ENCODE assay signal across 2 cellular contexts in the genomic region with DNA sequence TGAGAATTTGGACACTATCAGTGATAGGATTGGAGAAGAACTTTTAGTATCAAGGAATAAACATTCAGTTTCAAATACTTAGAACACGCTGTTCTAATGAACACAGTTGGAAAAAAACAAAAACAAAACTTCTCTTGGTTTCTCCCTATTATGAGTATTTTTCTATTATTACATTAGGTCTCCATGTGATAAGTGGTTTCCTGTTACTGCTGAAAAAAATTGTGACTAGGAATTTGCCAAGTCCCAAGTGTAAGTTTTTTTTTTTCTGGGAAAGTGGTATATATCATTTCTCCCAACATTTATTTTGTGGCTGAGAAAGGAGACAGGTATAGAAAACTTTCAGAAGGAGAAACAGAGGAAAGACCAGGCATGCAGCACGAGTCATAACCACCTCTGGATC.
TF ChIP-seq lines count a peak whose summit lies in the region.

No MANE protein-coding gene starts in this region.

TF ChIP-seq in endothelial cell of umbilical vein, 7 proteins besides CTCF, POLR2A, EP300 and RAD21 (continued from another document):
- TF ChIP-seq, protein P1, sequence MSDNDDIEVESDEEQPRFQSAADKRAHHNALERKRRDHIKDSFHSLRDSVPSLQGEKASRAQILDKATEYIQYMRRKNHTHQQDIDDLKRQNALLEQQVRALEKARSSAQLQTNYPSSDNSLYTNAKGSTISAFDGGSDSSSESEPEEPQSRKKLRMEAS (IDR thresholded peaks at IDR 0.05; ENCODE audit: insufficient read depth, insufficient read length): no peak
- TF ChIP-seq EZH2 (IDR thresholded peaks at IDR 0.05; ENCODE audit: borderline replicate concordance, low read depth, low read length, severe bottlenecking) (no peak), GATA2 (IDR thresholded peaks at IDR 0.05; ENCODE audit: insufficient read depth, insufficient read length, low read depth, low read length) (no peak), MYC (IDR thresholded peaks at IDR 0.05; ENCODE audit: low read depth, low read length) (no peak), POLR2AphosphoS5 (IDR thresholded peaks at IDR 0.05; ENCODE audit: insufficient read depth, low read depth, low read length) (no peak), JUN (IDR thresholded peaks at IDR 0.05; ENCODE audit: borderline replicate concordance, insufficient read depth, insufficient read length, low read depth) (no peak)

TF ChIP-seq in WTC11, 78 proteins besides CTCF, POLR2A, EP300 and RAD21 (continued from another document):
- TF ChIP-seq, protein P2, sequence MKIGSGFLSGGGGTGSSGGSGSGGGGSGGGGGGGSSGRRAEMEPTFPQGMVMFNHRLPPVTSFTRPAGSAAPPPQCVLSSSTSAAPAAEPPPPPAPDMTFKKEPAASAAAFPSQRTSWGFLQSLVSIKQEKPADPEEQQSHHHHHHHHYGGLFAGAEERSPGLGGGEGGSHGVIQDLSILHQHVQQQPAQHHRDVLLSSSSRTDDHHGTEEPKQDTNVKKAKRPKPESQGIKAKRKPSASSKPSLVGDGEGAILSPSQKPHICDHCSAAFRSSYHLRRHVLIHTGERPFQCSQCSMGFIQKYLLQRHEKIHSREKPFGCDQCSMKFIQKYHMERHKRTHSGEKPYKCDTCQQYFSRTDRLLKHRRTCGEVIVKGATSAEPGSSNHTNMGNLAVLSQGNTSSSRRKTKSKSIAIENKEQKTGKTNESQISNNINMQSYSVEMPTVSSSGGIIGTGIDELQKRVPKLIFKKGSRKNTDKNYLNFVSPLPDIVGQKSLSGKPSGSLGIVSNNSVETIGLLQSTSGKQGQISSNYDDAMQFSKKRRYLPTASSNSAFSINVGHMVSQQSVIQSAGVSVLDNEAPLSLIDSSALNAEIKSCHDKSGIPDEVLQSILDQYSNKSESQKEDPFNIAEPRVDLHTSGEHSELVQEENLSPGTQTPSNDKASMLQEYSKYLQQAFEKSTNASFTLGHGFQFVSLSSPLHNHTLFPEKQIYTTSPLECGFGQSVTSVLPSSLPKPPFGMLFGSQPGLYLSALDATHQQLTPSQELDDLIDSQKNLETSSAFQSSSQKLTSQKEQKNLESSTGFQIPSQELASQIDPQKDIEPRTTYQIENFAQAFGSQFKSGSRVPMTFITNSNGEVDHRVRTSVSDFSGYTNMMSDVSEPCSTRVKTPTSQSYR (CRISPR knock-in tag; IDR thresholded peaks at IDR 0.05): no peak
TF ChIP-seq in WTC11: peak in this region for 0.
